Comparison of ENCODE assay signal across 21 cellular contexts in the genomic region with DNA sequence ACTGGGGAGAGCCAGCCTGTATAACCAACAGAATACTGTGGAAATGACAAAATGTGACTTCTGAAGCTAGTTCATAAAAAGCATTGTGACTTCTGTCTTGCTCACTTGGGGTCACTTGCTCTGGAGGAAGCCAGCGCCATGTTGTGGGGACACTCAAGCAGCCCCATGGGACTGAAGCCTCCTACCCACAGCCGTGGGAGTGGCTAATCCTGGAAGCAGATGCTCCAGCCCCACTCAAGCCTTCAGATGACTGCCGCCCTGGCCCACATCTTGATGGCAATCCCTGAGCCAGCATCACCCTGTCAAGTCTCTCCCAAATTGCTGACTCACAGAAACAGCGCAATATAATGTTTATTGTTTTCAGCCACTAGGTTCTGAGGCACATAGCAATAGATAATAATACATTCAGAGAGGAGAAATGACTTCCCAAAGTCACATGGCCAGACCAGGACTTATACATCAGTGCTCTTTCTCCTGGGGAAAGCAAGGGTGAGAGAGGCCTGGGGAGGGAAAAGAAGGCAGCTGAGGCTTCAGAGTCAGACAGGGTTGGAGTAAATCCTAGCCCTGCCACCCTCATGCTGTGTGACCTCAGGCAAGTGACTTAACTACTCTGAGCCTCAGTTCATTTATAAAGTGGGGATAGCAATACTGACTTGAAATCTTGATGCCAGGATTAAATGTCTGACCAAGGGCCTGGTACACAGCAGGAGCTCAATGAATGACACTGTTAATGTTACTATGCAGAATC. TPM values are rescaled to one million over a fixed set of nuclear protein-coding genes. Genes with fewer than 3 reads are reported as not detected.
"Had no signal": no experiment of that assay in that cellular context is flagged by ENCODE, and none has a peak within 500 bp of the region (broad histone marks: within the 10 kb centered on the region; RNA-seq: fewer than 3 reads in every experiment).

No MANE protein-coding gene starts in this region.

- H3K36me3 ChIP-seq: heart left ventricle, prostate gland, spleen, tibial nerve had no signal

- H3K27ac Mint-ChIP-seq: naive B cell, nephron progenitor cell had no signal

- H3K36me3 Mint-ChIP-seq: stimulated activated memory B cell treated with anti-CD40 and anti-IgM and Interleukin-4, amounts not matched to agents 10 μg/mL and 1 μg/mL and 100 μg/mL, for 72 hours had no signal

- H3K79me2 ChIP-seq: parathyroid adenoma had no signal

- H3K4me1 ChIP-seq: parathyroid adenoma, prostate gland, testis had no signal

- H3K9me3 Mint-ChIP-seq: stimulated activated memory B cell treated with anti-CD40 and anti-IgM and Interleukin-4, amounts not matched to agents 10 μg/mL and 1 μg/mL and 100 μg/mL, for 72 hours; stimulated activated naive CD8-positive, alpha-beta T cell treated with anti-CD3 and anti-CD28 coated beads, Interleukin-15, amount 100 ng/mL, for 72 hours had no signal

- H3K27me3 ChIP-seq: testis had no signal

- H3K4me3 Mint-ChIP-seq: naive B cell, nephron progenitor cell had no signal

- H3K4me3 ChIP-seq: heart left ventricle, lung, prostate gland, spleen, testis, tibial nerve had no signal

- H2AFZ ChIP-seq: parathyroid adenoma had no signal

- H3K9me3 ChIP-seq: prostate gland, spleen, testis had no signal

- FAIRE-seq: endometrium, frontal cortex had no signal

- DNase-seq: effector memory CD4-positive, alpha-beta T cell; heart left ventricle; hippocampal formation; left colon; left ventricle myocardium superior; mesendoderm; naive B cell; nephron progenitor cell; spleen; testis had no signal

- H3K9ac ChIP-seq: parathyroid adenoma had no signal

- H3K27ac ChIP-seq: heart left ventricle, parathyroid adenoma, prostate gland, spleen, testis, tibial nerve had no signal

- ATAC-seq: heart left ventricle, left colon, left ventricle myocardium superior, sciatic nerve had no signal

RNA-seq across cellular contexts. Expression of a gene that starts 5.0 kb away (rescaled TPM):
- total RNA-seq: fibroblast of lung, frontal cortex, renal cortical epithelial cell had no signal
